Comparison of ENCODE assay signal across 9 cellular contexts in genomic region chr20:23049201-23049932, GRCh38. TPM values are rescaled to one million over a fixed set of nuclear protein-coding genes. Genes with fewer than 3 reads are reported as not detected.
DNase-seq lines count a peak whose midpoint lies in the region; ATAC-seq and TF ChIP-seq lines count a peak whose summit lies in the region.
"Had no signal": no experiment of that assay in that cellular context is flagged by ENCODE, and none has a peak within 500 bp of the region (broad histone marks: within the 10 kb centered on the region; RNA-seq: fewer than 3 reads in every experiment).

Gene THBD, minus strand, starts transcription at chr20:23049672. Its CDS starts 168 bp downstream, at chr20:23049504.

- peaks cover 62% of the 10 kb centered on the region for H3K27me3 ChIP-seq in NT2/D1 (ENCODE audit: insufficient read depth, insufficient read length)
- peaks cover 10% of the 10 kb centered on the region for H3K27me3 ChIP-seq in mesendoderm (ENCODE audit: insufficient read depth, low read length, poor library complexity)

- WGBS in mesendoderm (ENCODE audit: extremely low coverage, insufficient coverage, low lambda C conversion rate): no CpG with 5 or more reads among the region's 74 CpGs

- peak within 1 kb of the TSS; percentile 91 for H3K4me3 Mint-ChIP-seq in type B pancreatic cell

- no peaks in the 10 kb centered on the region for H3K9me3 ChIP-seq in NT2/D1 (ENCODE audit: insufficient read depth, low read length)

- H3K36me3 Mint-ChIP-seq in type B pancreatic cell: peaks cover 3% of the 10 kb centered on the region
- H3K36me3 Mint-ChIP-seq: naive B cell had no signal

- no peak within 1 kb of the TSS for H2BK15ac ChIP-seq in mesendoderm (replicated peaks; ENCODE audit: low read depth)

- peaks cover 4% of the 10 kb centered on the region for H3K4me1 ChIP-seq in NT2/D1 (ENCODE audit: insufficient read depth, insufficient read length)
- H3K4me1 ChIP-seq in mesendoderm (ENCODE audit: control insufficient read depth, low read depth, low read length): peaks cover 4% of the 10 kb centered on the region

- H3K27ac Mint-ChIP-seq in type B pancreatic cell: peak within 1 kb of the TSS; percentile 41

- H3K79me2 ChIP-seq in mesendoderm (ENCODE audit: control insufficient read depth, insufficient read depth, low read length): no peaks in the 10 kb centered on the region

- peaks cover 20% of the 10 kb centered on the region for H3K4me1 Mint-ChIP-seq in type B pancreatic cell (ENCODE audit: unreplicated experiment)

- H4K5ac ChIP-seq in mesendoderm (ENCODE audit: low read length): no peak within 1 kb of the TSS

- H3K23ac ChIP-seq in mesendoderm (ENCODE audit: low read length): no peak within 1 kb of the TSS

- no peaks in the 10 kb centered on the region for H3K79me1 ChIP-seq in mesendoderm (ENCODE audit: low read length)

- ATAC-seq in HG03095 (IDR thresholded peaks at IDR 0.05; ENCODE audit: unreplicated experiment): no peak

- in situ Hi-C loops in GM13976 (cut with MboI; ENCODE audit: low sequenced_read_pairs, unreplicated experiment): no loop called here
- in situ Hi-C loops in endometrial microvascular endothelial cells (cut with HindIII; ENCODE audit: inconsistent ontology term, low pct_unique_long_range_greater_than_20kb, low sequenced_read_pairs): loop anchor here (10.0 kb wide), 1 partner anchor 355 kb away; no protein-coding TSS in a partner anchor

- H2AK5ac ChIP-seq in mesendoderm (ENCODE audit: low read length): no peak within 1 kb of the TSS

- H2BK5ac ChIP-seq in mesendoderm (ENCODE audit: low read length): no peak within 1 kb of the TSS

- no peak within 1 kb of the TSS for H3K4ac ChIP-seq in mesendoderm (ENCODE audit: low read depth, low read length)

- H3K9me3 Mint-ChIP-seq in type B pancreatic cell: no peaks in the 10 kb centered on the region

- H3K4me3 ChIP-seq in NT2/D1 (ENCODE audit: insufficient read length, low read depth) (peak within 1 kb of the TSS; percentile 26), mesendoderm (ENCODE audit: low read length) (no peak within 1 kb of the TSS)

- peak within 1 kb of the TSS; percentile 45 for H3K4me2 ChIP-seq in mesendoderm (ENCODE audit: low read length)

- H3K27me3 Mint-ChIP-seq in type B pancreatic cell: peaks cover 77% of the 10 kb centered on the region

- no peak within 1 kb of the TSS for H2BK120ac ChIP-seq in mesendoderm (ENCODE audit: low read depth, low read length)

- peak within 1 kb of the TSS; percentile 67 for H3K9ac ChIP-seq in NT2/D1 (ENCODE audit: insufficient read length, low read depth)
- peak within 1 kb of the TSS; percentile 53 for H3K9ac ChIP-seq in mesendoderm (ENCODE audit: low read length)

- no peak within 1 kb of the TSS for H3K27ac ChIP-seq in mesendoderm (ENCODE audit: low read depth, low read length)

- no peak for TF ChIP-seq CTCF in GM13976 (IDR thresholded peaks at IDR 0.05; ENCODE audit: borderline replicate concordance, control extremely low read depth, extremely low read depth, insufficient read depth, missing control alignments)
- TF ChIP-seq CTCF in type B pancreatic cell (conservative IDR thresholded peaks at IDR 0.05): no peak

- H3K56ac ChIP-seq in mesendoderm (ENCODE audit: low read length): peak within 1 kb of the TSS; percentile 77

- H3K18ac ChIP-seq in mesendoderm (ENCODE audit: low read length): no peak within 1 kb of the TSS

- DNase-seq in GM13976 (ENCODE audit: low spot score) (peak; percentile 37), NT2/D1 (ENCODE audit: low read depth, low spot score) (no peak), mesendoderm (peak; percentile 57), type B pancreatic cell (ENCODE audit: extremely low spot score, unreplicated experiment) (no peak), NCI-H82 (lab: John Stamatoyannopoulos, UW) (no peak), superior temporal gyrus (ENCODE audit: extremely low spot score) (no peak)
- DNase-seq: naive B cell had no signal

- H3K36me3 ChIP-seq in NT2/D1 (ENCODE audit: insufficient read depth, insufficient read length, low read length) (no peaks in the 10 kb centered on the region), mesendoderm (ENCODE audit: control insufficient read depth, insufficient read depth, low read length) (no peaks in the 10 kb centered on the region)

- H4K8ac ChIP-seq in mesendoderm (ENCODE audit: low read depth, low read length): no peak within 1 kb of the TSS

RNA-seq across cellular contexts. Expression of gene THBD, which starts in this region (rescaled TPM):
- total RNA-seq in endometrial microvascular endothelial cells (ENCODE audit: inconsistent ontology term): 12.7 TPM
- polyA plus RNA-seq in mesendoderm (2013, experiment 1 of 2): 0.48 TPM
- 0.42 TPM for polyA plus RNA-seq in mesendoderm (2013, experiment 2 of 2)
- total RNA-seq in type B pancreatic cell (ENCODE audit: low replicate concordance): 1.5 and 5.8 TPM in 2 replicates

Comparison
In these comparisons a context has a peak if more than half of its experiments do, and no peak if none do; other contexts are left out.
1. DNase-seq: peak in GM13976 (single experiment) and mesendoderm (single experiment); none in NT2/D1 (single experiment), type B pancreatic cell (single experiment), NCI-H82 (single experiment) and superior temporal gyrus (single experiment).